8 cellular contexts compared by ENCODE assay signal in genomic region chr18:47929681-47930085, GRCh38. TPM values are rescaled to one million over a fixed set of nuclear protein-coding genes. Genes with fewer than 3 reads are reported as not detected.
DNase-seq lines count a peak whose midpoint lies in the region; ATAC-seq, FAIRE-seq and TF ChIP-seq lines count a peak whose summit lies in the region.

No MANE protein-coding gene starts in this region.

- H3K27me3 ChIP-seq in pancreas: no peaks in the 10 kb centered on the region

- intact Hi-C loops in pancreas (cut with DNase I): no loop called here

- peaks cover 15 to 38% (median 29%) of the 10 kb centered on the region in 3 donors for H3K4me1 ChIP-seq in pancreas

- H3K9me3 ChIP-seq in pancreas: no peaks in the 10 kb centered on the region

- no peak for FAIRE-seq in pancreas (lab: Jason Lieb, UNC)

- 0% methylated on average over 10 of the region's 10 CpGs for WGBS in pancreas, 2 donors

- in situ Hi-C loops in ACHN (cut with HindIII; ENCODE audit: low pct_ligation_motif_present, low pct_unique_long_range_greater_than_20kb, low sequenced_read_pairs): no loop called here

- H3K36me3 ChIP-seq in pancreas: no peaks in the 10 kb centered on the region

- ATAC-seq in GM18517 (IDR thresholded peaks at IDR 0.05; ENCODE audit: unreplicated experiment) (peak; percentile 0), pancreas (peak; percentile 0 to 6 (median 2)), HG03469 (IDR thresholded peaks at IDR 0.05; ENCODE audit: unreplicated experiment) (no peak), HG03432 (IDR thresholded peaks at IDR 0.05; ENCODE audit: unreplicated experiment) (no peak)

- H3K4me3 ChIP-seq in fibroblast of the aortic adventitia (ENCODE audit: low read depth, low read length) (peak overlapping the region; percentile 79), pancreas (peak overlapping the region; percentile 56 to 73 (median 64))

- peak; percentile 43 for DNase-seq in ACHN
- peak; percentile 50 for DNase-seq in fibroblast of the aortic adventitia (ENCODE audit: low read depth)
- DNase-seq in pancreas: no peak
- no peak for DNase-seq in NCI-H1436 (lab: John Stamatoyannopoulos, UW)

- H3K27ac ChIP-seq in VCaP (peak overlapping the region; percentile 97), pancreas (peak overlapping the region; percentile 84 to 98 (median 93))

- no peak for TF ChIP-seq CTCF in VCaP (conservative IDR thresholded peaks at IDR 0.05)
- no peak for TF ChIP-seq CTCF in fibroblast of the aortic adventitia (IDR thresholded peaks at IDR 0.05; ENCODE audit: insufficient read depth, low read length)
- no peak for TF ChIP-seq CTCF in pancreas (IDR thresholded peaks at IDR 0.05)

RNA-seq across cellular contexts. Expression of gene SMAD2, which starts 0.8 kb away (rescaled TPM):
- 58.7 and 118 TPM in 2 replicates for total RNA-seq in fibroblast of the aortic adventitia (ENCODE audit: low replicate concordance)
- total RNA-seq in pancreas: 10 to 100 TPM; 35.2 to 71.2 (median 55.5) TPM
- polyA plus RNA-seq in pancreas: 10 to 100 TPM in 1 of 2 donors, 1 to 10 TPM in 1; 8.7 to 18.1 TPM

Comparison
In these comparisons a context has a peak if more than half of its experiments do, and no peak if none do; other contexts are left out.
1. DNase-seq: peak in ACHN (single experiment) and fibroblast of the aortic adventitia (single experiment); none in pancreas (0 of 6) and NCI-H1436 (single experiment).
2. ATAC-seq: peak in GM18517 (single experiment) and pancreas (4 of 4); none in HG03469 (single experiment) and HG03432 (single experiment).